In the genomic region with DNA sequence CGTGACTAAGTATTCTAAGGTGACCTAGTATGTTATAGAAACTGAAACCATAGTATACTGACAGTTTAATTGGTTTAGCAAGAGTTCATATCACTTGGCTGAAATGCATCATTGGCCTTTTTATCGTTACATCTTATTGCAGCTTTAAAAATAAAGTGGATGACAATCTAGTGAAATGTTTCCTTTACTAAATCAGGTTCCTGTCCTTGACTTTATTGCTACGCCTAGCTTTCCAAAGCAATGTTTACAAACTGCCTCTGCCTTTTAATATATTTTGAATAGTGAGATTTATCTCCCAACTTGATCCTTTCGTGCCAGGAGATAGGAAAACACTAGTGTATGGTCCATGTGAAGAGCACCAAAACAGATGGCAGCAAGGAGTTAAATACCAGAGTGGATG, we compare ENCODE assay signal across 1 cellular context.
TF ChIP-seq lines count a peak whose summit lies in the region.

No MANE protein-coding gene starts in this region.

TF ChIP-seq in HepG2, 621 proteins besides CTCF, POLR2A, EP300 and RAD21 (continued from another document):
- TF ChIP-seq ZNF574 (CRISPR knock-in tag; IDR thresholded peaks at IDR 0.05) (no peak), ZHX2 (IDR thresholded peaks at IDR 0.05; ENCODE audit: low read depth) (no peak), ZHX2 (CRISPR knock-in tag; IDR thresholded peaks at IDR 0.05; ENCODE audit: borderline replicate concordance) (no peak)
